1 cellular context compared by ENCODE assay signal in the genomic region with DNA sequence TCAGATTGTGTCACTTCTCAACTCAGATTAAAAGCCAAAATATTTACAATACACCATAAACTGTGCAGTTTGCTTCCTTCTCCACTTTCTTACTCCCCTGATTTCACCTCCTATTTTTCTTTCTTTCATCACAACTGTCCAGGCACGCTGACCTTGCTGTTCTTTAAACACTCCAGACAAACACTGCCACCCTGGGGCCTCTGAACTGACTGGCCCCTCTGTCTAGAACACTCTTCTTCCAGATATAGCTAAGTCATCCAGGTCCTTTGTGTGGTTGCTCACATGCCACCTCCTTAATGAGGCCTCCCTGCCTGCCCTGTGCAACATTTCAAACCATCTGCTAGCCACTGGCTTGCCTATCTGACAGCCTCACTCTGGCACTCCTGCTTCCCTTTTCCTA.
A peak's percentile ranks its signal among the peaks of the same experiment; 100 is the strongest.
TF ChIP-seq lines count a peak whose summit lies in the region.

No MANE protein-coding gene starts in this region.

TF ChIP-seq in HepG2, 621 proteins besides CTCF, POLR2A, EP300 and RAD21 (continued from another document and continues in another):
- TF ChIP-seq SOX5 (CRISPR knock-in tag; IDR thresholded peaks at IDR 0.05; ENCODE audit: borderline replicate concordance) = peak; percentile 54
- TF ChIP-seq, protein P1, sequence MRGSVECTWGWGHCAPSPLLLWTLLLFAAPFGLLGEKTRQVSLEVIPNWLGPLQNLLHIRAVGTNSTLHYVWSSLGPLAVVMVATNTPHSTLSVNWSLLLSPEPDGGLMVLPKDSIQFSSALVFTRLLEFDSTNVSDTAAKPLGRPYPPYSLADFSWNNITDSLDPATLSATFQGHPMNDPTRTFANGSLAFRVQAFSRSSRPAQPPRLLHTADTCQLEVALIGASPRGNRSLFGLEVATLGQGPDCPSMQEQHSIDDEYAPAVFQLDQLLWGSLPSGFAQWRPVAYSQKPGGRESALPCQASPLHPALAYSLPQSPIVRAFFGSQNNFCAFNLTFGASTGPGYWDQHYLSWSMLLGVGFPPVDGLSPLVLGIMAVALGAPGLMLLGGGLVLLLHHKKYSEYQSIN (CRISPR knock-in tag; IDR thresholded peaks at IDR 0.05; ENCODE audit: borderline replicate concordance) = no peak
- TF ChIP-seq, protein P2, sequence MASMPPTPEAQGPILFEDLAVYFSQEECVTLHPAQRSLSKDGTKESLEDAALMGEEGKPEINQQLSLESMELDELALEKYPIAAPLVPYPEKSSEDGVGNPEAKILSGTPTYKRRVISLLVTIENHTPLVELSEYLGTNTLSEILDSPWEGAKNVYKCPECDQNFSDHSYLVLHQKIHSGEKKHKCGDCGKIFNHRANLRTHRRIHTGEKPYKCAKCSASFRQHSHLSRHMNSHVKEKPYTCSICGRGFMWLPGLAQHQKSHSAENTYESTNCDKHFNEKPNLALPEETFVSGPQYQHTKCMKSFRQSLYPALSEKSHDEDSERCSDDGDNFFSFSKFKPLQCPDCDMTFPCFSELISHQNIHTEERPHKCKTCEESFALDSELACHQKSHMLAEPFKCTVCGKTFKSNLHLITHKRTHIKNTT (CRISPR knock-in tag; IDR thresholded peaks at IDR 0.05) = no peak
- TF ChIP-seq, protein P3, sequence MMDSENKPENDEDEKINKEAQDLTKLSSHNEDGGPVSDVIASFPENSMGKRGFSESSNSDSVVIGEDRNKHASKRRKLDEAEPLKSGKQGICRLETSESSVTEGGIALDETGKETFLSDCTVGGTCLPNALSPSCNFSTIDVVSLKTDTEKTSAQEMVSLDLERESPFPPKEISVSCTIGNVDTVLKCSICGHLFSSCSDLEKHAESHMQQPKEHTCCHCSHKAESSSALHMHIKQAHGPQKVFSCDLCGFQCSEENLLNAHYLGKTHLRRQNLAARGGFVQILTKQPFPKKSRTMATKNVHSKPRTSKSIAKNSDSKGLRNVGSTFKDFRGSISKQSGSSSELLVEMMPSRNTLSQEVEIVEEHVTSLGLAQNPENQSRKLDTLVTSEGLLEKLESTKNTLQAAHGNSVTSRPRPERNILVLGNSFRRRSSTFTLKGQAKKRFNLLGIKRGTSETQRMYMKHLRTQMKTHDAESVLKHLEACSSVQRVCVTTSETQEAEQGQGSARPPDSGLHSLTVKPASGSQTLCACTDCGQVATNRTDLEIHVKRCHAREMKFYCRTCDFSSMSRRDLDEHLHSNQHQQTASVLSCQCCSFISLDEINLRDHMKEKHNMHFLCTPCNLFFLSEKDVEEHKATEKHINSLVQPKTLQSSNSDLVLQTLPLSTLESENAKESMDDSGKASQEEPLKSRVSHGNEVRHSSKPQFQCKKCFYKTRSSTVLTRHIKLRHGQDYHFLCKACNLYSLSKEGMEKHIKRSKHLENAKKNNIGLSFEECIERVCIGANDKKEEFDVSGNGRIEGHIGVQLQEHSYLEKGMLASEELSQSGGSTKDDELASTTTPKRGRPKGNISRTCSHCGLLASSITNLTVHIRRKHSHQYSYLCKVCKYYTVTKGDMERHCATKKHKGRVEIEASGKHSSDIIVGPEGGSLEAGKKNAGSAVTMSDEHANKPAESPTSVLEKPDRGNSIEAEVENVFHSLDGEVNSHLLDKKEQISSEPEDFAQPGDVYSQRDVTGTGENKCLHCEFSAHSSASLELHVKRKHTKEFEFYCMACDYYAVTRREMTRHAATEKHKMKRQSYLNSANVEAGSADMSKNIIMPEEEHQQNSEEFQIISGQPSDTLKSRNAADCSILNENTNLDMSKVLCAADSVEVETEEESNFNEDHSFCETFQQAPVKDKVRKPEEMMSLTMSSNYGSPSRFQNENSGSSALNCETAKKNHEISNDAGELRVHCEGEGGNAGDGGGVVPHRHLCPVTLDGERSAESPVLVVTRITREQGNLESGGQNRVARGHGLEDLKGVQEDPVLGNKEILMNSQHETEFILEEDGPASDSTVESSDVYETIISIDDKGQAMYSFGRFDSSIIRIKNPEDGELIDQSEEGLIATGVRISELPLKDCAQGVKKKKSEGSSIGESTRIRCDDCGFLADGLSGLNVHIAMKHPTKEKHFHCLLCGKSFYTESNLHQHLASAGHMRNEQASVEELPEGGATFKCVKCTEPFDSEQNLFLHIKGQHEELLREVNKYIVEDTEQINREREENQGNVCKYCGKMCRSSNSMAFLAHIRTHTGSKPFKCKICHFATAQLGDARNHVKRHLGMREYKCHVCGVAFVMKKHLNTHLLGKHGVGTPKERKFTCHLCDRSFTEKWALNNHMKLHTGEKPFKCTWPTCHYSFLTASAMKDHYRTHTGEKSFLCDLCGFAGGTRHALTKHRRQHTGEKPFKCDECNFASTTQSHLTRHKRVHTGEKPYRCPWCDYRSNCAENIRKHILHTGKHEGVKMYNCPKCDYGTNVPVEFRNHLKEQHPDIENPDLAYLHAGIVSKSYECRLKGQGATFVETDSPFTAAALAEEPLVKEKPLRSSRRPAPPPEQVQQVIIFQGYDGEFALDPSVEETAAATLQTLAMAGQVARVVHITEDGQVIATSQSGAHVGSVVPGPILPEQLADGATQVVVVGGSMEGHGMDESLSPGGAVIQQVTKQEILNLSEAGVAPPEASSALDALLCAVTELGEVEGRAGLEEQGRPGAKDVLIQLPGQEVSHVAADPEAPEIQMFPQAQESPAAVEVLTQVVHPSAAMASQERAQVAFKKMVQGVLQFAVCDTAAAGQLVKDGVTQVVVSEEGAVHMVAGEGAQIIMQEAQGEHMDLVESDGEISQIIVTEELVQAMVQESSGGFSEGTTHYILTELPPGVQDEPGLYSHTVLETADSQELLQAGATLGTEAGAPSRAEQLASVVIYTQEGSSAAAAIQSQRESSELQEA (CRISPR knock-in tag; IDR thresholded peaks at IDR 0.05; ENCODE audit: not compliant biosample characterization) = no peak
- no peak for TF ChIP-seq XBP1 (CRISPR knock-in tag; IDR thresholded peaks at IDR 0.05)
- TF ChIP-seq RFXAP (CRISPR knock-in tag; IDR thresholded peaks at IDR 0.05; ENCODE audit: borderline replicate concordance) = no peak
- peak; percentile 52 for TF ChIP-seq SALL1 (CRISPR knock-in tag; IDR thresholded peaks at IDR 0.05)
- TF ChIP-seq TBX2 (CRISPR knock-in tag; IDR thresholded peaks at IDR 0.05; ENCODE audit: borderline replicate concordance) = no peak
- no peak for TF ChIP-seq SYNCRIP (IDR thresholded peaks at IDR 0.05; ENCODE audit: insufficient read depth, low read depth, low read length)
- no peak for TF ChIP-seq RARA (CRISPR knock-in tag; IDR thresholded peaks at IDR 0.05)
- TF ChIP-seq, protein P4, sequence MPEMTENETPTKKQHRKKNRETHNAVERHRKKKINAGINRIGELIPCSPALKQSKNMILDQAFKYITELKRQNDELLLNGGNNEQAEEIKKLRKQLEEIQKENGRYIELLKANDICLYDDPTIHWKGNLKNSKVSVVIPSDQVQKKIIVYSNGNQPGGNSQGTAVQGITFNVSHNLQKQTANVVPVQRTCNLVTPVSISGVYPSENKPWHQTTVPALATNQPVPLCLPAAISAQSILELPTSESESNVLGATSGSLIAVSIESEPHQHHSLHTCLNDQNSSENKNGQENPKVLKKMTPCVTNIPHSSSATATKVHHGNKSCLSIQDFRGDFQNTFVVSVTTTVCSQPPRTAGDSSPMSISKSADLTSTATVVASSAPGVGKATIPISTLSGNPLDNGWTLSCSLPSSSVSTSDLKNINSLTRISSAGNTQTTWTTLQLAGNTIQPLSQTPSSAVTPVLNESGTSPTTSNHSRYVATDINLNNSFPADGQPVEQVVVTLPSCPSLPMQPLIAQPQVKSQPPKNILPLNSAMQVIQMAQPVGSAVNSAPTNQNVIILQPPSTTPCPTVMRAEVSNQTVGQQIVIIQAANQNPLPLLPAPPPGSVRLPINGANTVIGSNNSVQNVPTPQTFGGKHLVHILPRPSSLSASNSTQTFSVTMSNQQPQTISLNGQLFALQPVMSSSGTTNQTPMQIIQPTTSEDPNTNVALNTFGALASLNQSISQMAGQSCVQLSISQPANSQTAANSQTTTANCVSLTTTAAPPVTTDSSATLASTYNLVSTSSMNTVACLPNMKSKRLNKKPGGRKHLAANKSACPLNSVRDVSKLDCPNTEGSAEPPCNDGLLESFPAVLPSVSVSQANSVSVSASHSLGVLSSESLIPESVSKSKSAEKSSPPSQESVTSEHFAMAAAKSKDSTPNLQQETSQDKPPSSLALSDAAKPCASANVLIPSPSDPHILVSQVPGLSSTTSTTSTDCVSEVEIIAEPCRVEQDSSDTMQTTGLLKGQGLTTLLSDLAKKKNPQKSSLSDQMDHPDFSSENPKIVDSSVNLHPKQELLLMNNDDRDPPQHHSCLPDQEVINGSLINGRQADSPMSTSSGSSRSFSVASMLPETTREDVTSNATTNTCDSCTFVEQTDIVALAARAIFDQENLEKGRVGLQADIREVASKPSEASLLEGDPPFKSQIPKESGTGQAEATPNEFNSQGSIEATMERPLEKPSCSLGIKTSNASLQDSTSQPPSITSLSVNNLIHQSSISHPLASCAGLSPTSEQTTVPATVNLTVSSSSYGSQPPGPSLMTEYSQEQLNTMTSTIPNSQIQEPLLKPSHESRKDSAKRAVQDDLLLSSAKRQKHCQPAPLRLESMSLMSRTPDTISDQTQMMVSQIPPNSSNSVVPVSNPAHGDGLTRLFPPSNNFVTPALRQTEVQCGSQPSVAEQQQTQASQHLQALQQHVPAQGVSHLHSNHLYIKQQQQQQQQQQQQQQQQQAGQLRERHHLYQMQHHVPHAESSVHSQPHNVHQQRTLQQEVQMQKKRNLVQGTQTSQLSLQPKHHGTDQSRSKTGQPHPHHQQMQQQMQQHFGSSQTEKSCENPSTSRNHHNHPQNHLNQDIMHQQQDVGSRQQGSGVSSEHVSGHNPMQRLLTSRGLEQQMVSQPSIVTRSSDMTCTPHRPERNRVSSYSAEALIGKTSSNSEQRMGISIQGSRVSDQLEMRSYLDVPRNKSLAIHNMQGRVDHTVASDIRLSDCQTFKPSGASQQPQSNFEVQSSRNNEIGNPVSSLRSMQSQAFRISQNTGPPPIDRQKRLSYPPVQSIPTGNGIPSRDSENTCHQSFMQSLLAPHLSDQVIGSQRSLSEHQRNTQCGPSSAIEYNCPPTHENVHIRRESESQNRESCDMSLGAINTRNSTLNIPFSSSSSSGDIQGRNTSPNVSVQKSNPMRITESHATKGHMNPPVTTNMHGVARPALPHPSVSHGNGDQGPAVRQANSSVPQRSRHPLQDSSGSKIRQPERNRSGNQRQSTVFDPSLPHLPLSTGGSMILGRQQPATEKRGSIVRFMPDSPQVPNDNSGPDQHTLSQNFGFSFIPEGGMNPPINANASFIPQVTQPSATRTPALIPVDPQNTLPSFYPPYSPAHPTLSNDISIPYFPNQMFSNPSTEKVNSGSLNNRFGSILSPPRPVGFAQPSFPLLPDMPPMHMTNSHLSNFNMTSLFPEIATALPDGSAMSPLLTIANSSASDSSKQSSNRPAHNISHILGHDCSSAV (CRISPR knock-in tag; IDR thresholded peaks at IDR 0.05; ENCODE audit: borderline replicate concordance) = no peak
- TF ChIP-seq, protein P5, sequence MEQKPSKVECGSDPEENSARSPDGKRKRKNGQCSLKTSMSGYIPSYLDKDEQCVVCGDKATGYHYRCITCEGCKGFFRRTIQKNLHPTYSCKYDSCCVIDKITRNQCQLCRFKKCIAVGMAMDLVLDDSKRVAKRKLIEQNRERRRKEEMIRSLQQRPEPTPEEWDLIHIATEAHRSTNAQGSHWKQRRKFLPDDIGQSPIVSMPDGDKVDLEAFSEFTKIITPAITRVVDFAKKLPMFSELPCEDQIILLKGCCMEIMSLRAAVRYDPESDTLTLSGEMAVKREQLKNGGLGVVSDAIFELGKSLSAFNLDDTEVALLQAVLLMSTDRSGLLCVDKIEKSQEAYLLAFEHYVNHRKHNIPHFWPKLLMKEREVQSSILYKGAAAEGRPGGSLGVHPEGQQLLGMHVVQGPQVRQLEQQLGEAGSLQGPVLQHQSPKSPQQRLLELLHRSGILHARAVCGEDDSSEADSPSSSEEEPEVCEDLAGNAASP (CRISPR knock-in tag; IDR thresholded peaks at IDR 0.05; ENCODE audit: borderline replicate concordance) = peak; percentile 45; the same call in 1 of the 2 replicates
- TF ChIP-seq DNMT1 (CRISPR knock-in tag; IDR thresholded peaks at IDR 0.05) = no peak
- TF ChIP-seq ATF1 (CRISPR knock-in tag; IDR thresholded peaks at IDR 0.05) = no peak
- no peak for TF ChIP-seq ZFP82 (CRISPR knock-in tag; IDR thresholded peaks at IDR 0.05; ENCODE audit: borderline replicate concordance)
- TF ChIP-seq, protein P6, sequence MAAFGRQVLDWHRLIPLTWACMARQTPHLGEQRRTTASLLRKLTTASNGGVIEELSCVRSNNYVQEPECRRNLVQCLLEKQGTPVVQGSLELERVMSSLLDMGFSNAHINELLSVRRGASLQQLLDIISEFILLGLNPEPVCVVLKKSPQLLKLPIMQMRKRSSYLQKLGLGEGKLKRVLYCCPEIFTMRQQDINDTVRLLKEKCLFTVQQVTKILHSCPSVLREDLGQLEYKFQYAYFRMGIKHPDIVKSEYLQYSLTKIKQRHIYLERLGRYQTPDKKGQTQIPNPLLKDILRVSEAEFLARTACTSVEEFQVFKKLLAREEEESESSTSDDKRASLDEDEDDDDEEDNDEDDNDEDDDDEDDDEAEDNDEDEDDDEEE (CRISPR knock-in tag; IDR thresholded peaks at IDR 0.05) = no peak
- TF ChIP-seq, protein P7, sequence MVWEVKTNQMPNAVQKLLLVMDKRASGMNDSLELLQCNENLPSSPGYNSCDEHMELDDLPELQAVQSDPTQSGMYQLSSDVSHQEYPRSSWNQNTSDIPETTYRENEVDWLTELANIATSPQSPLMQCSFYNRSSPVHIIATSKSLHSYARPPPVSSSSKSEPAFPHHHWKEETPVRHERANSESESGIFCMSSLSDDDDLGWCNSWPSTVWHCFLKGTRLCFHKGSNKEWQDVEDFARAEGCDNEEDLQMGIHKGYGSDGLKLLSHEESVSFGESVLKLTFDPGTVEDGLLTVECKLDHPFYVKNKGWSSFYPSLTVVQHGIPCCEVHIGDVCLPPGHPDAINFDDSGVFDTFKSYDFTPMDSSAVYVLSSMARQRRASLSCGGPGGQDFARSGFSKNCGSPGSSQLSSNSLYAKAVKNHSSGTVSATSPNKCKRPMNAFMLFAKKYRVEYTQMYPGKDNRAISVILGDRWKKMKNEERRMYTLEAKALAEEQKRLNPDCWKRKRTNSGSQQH (CRISPR knock-in tag; IDR thresholded peaks at IDR 0.05; ENCODE audit: low read depth) = no peak
- TF ChIP-seq, protein P8, sequence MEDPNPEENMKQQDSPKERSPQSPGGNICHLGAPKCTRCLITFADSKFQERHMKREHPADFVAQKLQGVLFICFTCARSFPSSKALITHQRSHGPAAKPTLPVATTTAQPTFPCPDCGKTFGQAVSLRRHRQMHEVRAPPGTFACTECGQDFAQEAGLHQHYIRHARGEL (CRISPR knock-in tag; IDR thresholded peaks at IDR 0.05) = no peak
- TF ChIP-seq POLR2AphosphoS2 (IDR thresholded peaks at IDR 0.05; ENCODE audit: low read depth, low read length) = no peak
- no peak for TF ChIP-seq ETV5 (CRISPR knock-in tag; IDR thresholded peaks at IDR 0.05; ENCODE audit: borderline replicate concordance)
- TF ChIP-seq, protein P9, sequence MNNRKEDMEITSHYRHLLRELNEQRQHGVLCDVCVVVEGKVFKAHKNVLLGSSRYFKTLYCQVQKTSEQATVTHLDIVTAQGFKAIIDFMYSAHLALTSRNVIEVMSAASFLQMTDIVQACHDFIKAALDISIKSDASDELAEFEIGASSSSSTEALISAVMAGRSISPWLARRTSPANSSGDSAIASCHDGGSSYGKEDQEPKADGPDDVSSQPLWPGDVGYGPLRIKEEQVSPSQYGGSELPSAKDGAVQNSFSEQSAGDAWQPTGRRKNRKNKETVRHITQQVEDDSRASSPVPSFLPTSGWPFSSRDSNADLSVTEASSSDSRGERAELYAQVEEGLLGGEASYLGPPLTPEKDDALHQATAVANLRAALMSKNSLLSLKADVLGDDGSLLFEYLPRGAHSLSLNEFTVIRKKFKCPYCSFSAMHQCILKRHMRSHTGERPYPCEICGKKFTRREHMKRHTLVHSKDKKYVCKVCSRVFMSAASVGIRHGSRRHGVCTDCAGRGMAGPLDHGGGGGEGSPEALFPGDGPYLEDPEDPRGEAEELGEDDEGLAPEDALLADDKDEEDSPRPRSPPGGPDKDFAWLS (CRISPR knock-in tag; IDR thresholded peaks at IDR 0.05; ENCODE audit: borderline replicate concordance) = no peak
- TF ChIP-seq ZNF615 (CRISPR knock-in tag; IDR thresholded peaks at IDR 0.05; ENCODE audit: borderline replicate concordance) = no peak
- no peak for TF ChIP-seq KDM4B (CRISPR knock-in tag; IDR thresholded peaks at IDR 0.05)
